Comparison of ENCODE assay signal across 26 cellular contexts in genomic region chr9:134221273-134222017, GRCh38. TPM values are rescaled to one million over a fixed set of nuclear protein-coding genes. Genes with fewer than 3 reads are reported as not detected.
A peak's percentile ranks its signal among the peaks of the same experiment; 100 is the strongest.
DNase-seq lines count a peak whose midpoint lies in the region; ATAC-seq, FAIRE-seq and TF ChIP-seq lines count a peak whose summit lies in the region.
"Had no signal": no experiment of that assay in that cellular context is flagged by ENCODE, and none has a peak within 500 bp of the region (broad histone marks: within the 10 kb centered on the region; RNA-seq: fewer than 3 reads in every experiment).

No MANE protein-coding gene starts in this region.

- H3K36me3 Mint-ChIP-seq in T-helper 17 cell (ENCODE audit: low read depth), result no peaks in the 10 kb centered on the region
- H3K36me3 Mint-ChIP-seq: neural progenitor cell had no signal

- no peaks in the 10 kb centered on the region for H3K9me1 ChIP-seq in keratinocyte (ENCODE audit: control insufficient read depth, extremely low read depth, insufficient read depth, low read length)

- H3K27ac ChIP-seq in keratinocyte (ENCODE audit: control insufficient read depth, insufficient read depth, low read length) (no peak overlapping the region), osteoblast (ENCODE audit: low read depth, low read length) (no peak overlapping the region)
- H3K27ac ChIP-seq: brain microvascular endothelial cell, HL-60, neural progenitor cell, thoracic aorta, vagina had no signal

- no peak overlapping the region for H3K27ac Mint-ChIP-seq in T-helper 17 cell
- H3K27ac Mint-ChIP-seq: activated CD4-positive, alpha-beta T cell treated with anti-CD3 and anti-CD28 coated beads, Interleukin-2, amount 10 ng/mL, durations not matched to agents 7 days and 5 days; stimulated activated naive CD8-positive, alpha-beta T cell treated with anti-CD3 and anti-CD28 coated beads, Interleukin-15, Interleukin-2, amounts not matched to agents 100 ng/mL and 50 ng/mL, for 24 hours had no signal

- H3K9me3 ChIP-seq in keratinocyte (ENCODE audit: control insufficient read depth, low read depth, low read length) (no peaks in the 10 kb centered on the region), osteoblast (ENCODE audit: low read depth, low read length) (no peaks in the 10 kb centered on the region), T-helper 17 cell (ENCODE audit: control insufficient read depth, low read length, poor library complexity, severe bottlenecking) (no peaks in the 10 kb centered on the region)
- H3K9me3 ChIP-seq: adrenal gland, thoracic aorta, vagina had no signal

- H3K9ac ChIP-seq in keratinocyte (ENCODE audit: control insufficient read depth, extremely low read depth, insufficient read depth, low read length), result no peak overlapping the region
- H3K9ac ChIP-seq: neural progenitor cell had no signal

- peaks cover 6% of the 10 kb centered on the region for H3K4me1 Mint-ChIP-seq in T-helper 17 cell
- H3K4me1 Mint-ChIP-seq: activated CD4-positive, alpha-beta T cell treated with anti-CD3 and anti-CD28 coated beads, Interleukin-2, amount 10 ng/mL, durations not matched to agents 7 days and 5 days had no signal

- H2AFZ ChIP-seq in keratinocyte (ENCODE audit: control insufficient read depth, low read length) (no peak overlapping the region), osteoblast (ENCODE audit: low read length) (no peak overlapping the region)
- H2AFZ ChIP-seq: neural progenitor cell had no signal

- H3K36me3 ChIP-seq in H7 (replicated peaks; ENCODE audit: control insufficient read depth, insufficient read depth, low read length) (no peaks in the 10 kb centered on the region), keratinocyte (ENCODE audit: control insufficient read depth in 2 of 2, extremely low read depth in 1 of 2, insufficient read depth in 2 of 2, low read length in 2 of 2) (no peaks in the 10 kb centered on the region), osteoblast (ENCODE audit: insufficient read depth, low read length) (no peaks in the 10 kb centered on the region)
- H3K36me3 ChIP-seq: adrenal gland, brain microvascular endothelial cell, neural progenitor cell, thoracic aorta, vagina had no signal

- no peak for FAIRE-seq in keratinocyte (lab: Jason Lieb, UNC)
- FAIRE-seq: endothelial cell of umbilical vein had no signal

- peaks cover 10% of the 10 kb centered on the region for H3K27me3 Mint-ChIP-seq in T-helper 17 cell
- H3K27me3 Mint-ChIP-seq: activated CD4-positive, alpha-beta T cell treated with anti-CD3 and anti-CD28 coated beads, Interleukin-2, amount 10 ng/mL, durations not matched to agents 7 days and 5 days; stimulated activated naive CD8-positive, alpha-beta T cell treated with anti-CD3 and anti-CD28 coated beads, Interleukin-15, Interleukin-2, amounts not matched to agents 100 ng/mL and 50 ng/mL, for 24 hours had no signal

- H3K4me1 ChIP-seq in keratinocyte (ENCODE audit: control insufficient read depth, extremely low read depth, insufficient read depth, low read length) (peaks cover 5% of the 10 kb centered on the region), osteoblast (ENCODE audit: insufficient read depth, low read length) (peaks cover 1% of the 10 kb centered on the region)

- DNase-seq in H7 (peak; percentile 32), NCI-H2171 (lab: John Stamatoyannopoulos, UW) (peak; percentile 74), keratinocyte (ENCODE audit: low read depth, low spot score) (no peak), osteoblast (ENCODE audit: insufficient read length, low spot score, missing footprints) (peak; percentile 9), NCI-H2107 treated with DMSO at 0.1 percent for 48 hours (lab: John Stamatoyannopoulos, UW; ENCODE audit: unreplicated experiment) (no peak), AG20443 (ENCODE audit: low spot score) (no peak), T-helper 17 cell (no peak)
- DNase-seq: activated CD4-positive, alpha-beta T cell treated with anti-CD3 and anti-CD28 coated beads, Interleukin-2, amount 10 ng/mL, durations not matched to agents 7 days and 5 days; activated T-cell treated with anti-CD3 and anti-CD28 coated beads, Interleukin-2, amount 50 U/mL, for 4 hours; brain microvascular endothelial cell; Calu3; Kasumi-1; MV-4-11; NCI-H1694 treated with DMSO at 0.1 percent for 48 hours; NCI-H69; OCI-M1; T-helper 9 cell had no signal

- dilution Hi-C loops in keratinocyte (cut with MboI; ENCODE audit: extremely low pct_ligation_motif_present, low sequenced_read_pairs), result no loop called here

- H3K4me2 ChIP-seq in keratinocyte (ENCODE audit: control insufficient read depth, extremely low read depth, insufficient read depth, low read depth, low read length) (peak overlapping the region; percentile 33), osteoblast (ENCODE audit: insufficient read depth, low read length) (no peak overlapping the region)
- H3K4me2 ChIP-seq: neural progenitor cell had no signal

- H3K79me2 ChIP-seq in keratinocyte (ENCODE audit: control insufficient read depth, insufficient read depth, low read length) (no peaks in the 10 kb centered on the region), osteoblast (ENCODE audit: insufficient read depth, low read length) (no peaks in the 10 kb centered on the region)

- no peaks in the 10 kb centered on the region for H4K20me1 ChIP-seq in keratinocyte (ENCODE audit: control insufficient read depth, extremely low read depth, insufficient read depth, low read length)
- no peaks in the 10 kb centered on the region for H4K20me1 ChIP-seq in osteoblast (ENCODE audit: insufficient read depth, low read length)

- no peak overlapping the region for H3K4me3 ChIP-seq in H7 (ENCODE audit: insufficient read depth, low read depth, low read length)
- no peak overlapping the region for H3K4me3 ChIP-seq in keratinocyte (ENCODE audit: control insufficient read depth in 2 of 3, extremely low read depth in 1 of 3, insufficient read depth in 2 of 3, low read depth in 1 of 3, low read length in 3 of 3)
- no peak overlapping the region for H3K4me3 ChIP-seq in osteoblast (ENCODE audit: insufficient read depth, low read length)
- H3K4me3 ChIP-seq: adrenal gland, neural progenitor cell, thoracic aorta, vagina had no signal

- ATAC-seq in T-helper 17 cell, result no peak
- ATAC-seq in GM21360 (IDR thresholded peaks at IDR 0.05; ENCODE audit: unreplicated experiment), result no peak
- ATAC-seq: activated T-cell treated with anti-CD3 and anti-CD28 coated beads, Interleukin-2, amount 50 U/mL, for 4 hours had no signal

- TF ChIP-seq CTCF in keratinocyte (optimal IDR thresholded peaks at IDR 0.05 in 1 of 3, IDR thresholded peaks at IDR 0.05 in 1 of 3, conservative IDR thresholded peaks at IDR 0.05 in 1 of 3; ENCODE audit: extremely low read depth in 1 of 3, insufficient read depth in 2 of 3, low read length in 3 of 3) (no peak), osteoblast (IDR thresholded peaks at IDR 0.05; ENCODE audit: extremely low read depth, low read depth, low read length) (no peak)

- H3K4me3 Mint-ChIP-seq in T-helper 17 cell, result no peak overlapping the region
- H3K4me3 Mint-ChIP-seq: activated CD4-positive, alpha-beta T cell treated with anti-CD3 and anti-CD28 coated beads, Interleukin-2, amount 10 ng/mL, durations not matched to agents 7 days and 5 days; activated T-cell treated with anti-CD3 and anti-CD28 coated beads, Interleukin-2, amount 50 U/mL, for 4 hours; neural progenitor cell; stimulated activated naive CD8-positive, alpha-beta T cell treated with anti-CD3 and anti-CD28 coated beads, Interleukin-15, Interleukin-2, amounts not matched to agents 100 ng/mL and 50 ng/mL, for 24 hours had no signal

- no peaks in the 10 kb centered on the region for H3K27me3 ChIP-seq in H7 (ENCODE audit: control insufficient read depth, insufficient read depth, low read length)
- peaks cover 14% of the 10 kb centered on the region for H3K27me3 ChIP-seq in keratinocyte (ENCODE audit: control insufficient read depth, extremely low read depth, insufficient read depth, low read length)
- H3K27me3 ChIP-seq in osteoblast (ENCODE audit: insufficient read depth, low read length), result peaks cover 1% of the 10 kb centered on the region
- H3K27me3 ChIP-seq: adrenal gland, neural progenitor cell, vagina had no signal

RNA-seq across cellular contexts. Expression of gene RNU6ATAC, which starts 57.1 kb away (rescaled TPM):
- not detected in 2 replicates for total RNA-seq in H7 (2014; rRNA removed; shearing (Covaris generic))
- polyA plus RNA-seq in keratinocyte, result not detected in 3 replicates
- polyA plus RNA-seq in keratinocyte (2011; ENCODE audit: low read depth), result not detected
- polyA plus RNA-seq in keratinocyte (2011; cell fraction: cytosol; rRNA removed), result not detected in 2 replicates
- not detected in 2 replicates for polyA plus RNA-seq in keratinocyte (2011; cell fraction: nucleus; rRNA removed)
- polyA plus RNA-seq in keratinocyte (2012; ENCODE audit: low replicate concordance), result not detected in 2 replicates
- polyA minus RNA-seq in keratinocyte, result under 0.01 TPM in 3 replicates
- polyA minus RNA-seq in keratinocyte (2011; cell fraction: cytosol; rRNA and poly(A)+ RNA removed), result not detected
- not detected in 2 replicates for polyA minus RNA-seq in keratinocyte (2011; cell fraction: nucleus; rRNA and poly(A)+ RNA removed)
- not detected in 2 replicates for total RNA-seq in osteoblast
- 10 to 100 TPM; 66.4 to 90.1 TPM for total RNA-seq in T-helper 17 cell
- total RNA-seq: fibroblast of lung, thoracic aorta, vagina had no signal
- polyA plus RNA-seq: adrenal gland, endothelial cell of umbilical vein, fibroblast of lung had no signal

Comparison
In these comparisons a context has a peak if more than half of its experiments do, and no peak if none do; other contexts are left out.
1. DNase-seq: peak in H7 (single experiment), NCI-H2171 (single experiment) and osteoblast (single experiment); none in keratinocyte (single experiment), NCI-H2107 treated with DMSO at 0.1 percent for 48 hours (single experiment), AG20443 (single experiment) and T-helper 17 cell (0 of 3).
2. RNA of gene RNU6ATAC, which starts 57.1 kb away (total RNA-seq): 66.4 to 90.1 TPM in T-helper 17 cell; not detected in H7 and not detected in osteoblast; every median in the first group is over 10 times any median in the second.